In genomic region chr13:104460553-104460952, GRCh38 we compare ENCODE assay signal across 26 cellular contexts.
DNase-seq lines count a peak whose midpoint lies in the region; ATAC-seq and TF ChIP-seq lines count a peak whose summit lies in the region.
"Had no signal": no experiment of that assay in that cellular context is flagged by ENCODE, and none has a peak within 500 bp of the region (broad histone marks: within the 10 kb centered on the region; RNA-seq: fewer than 3 reads in every experiment).

No MANE protein-coding gene starts in this region.

- H3K27me3 Mint-ChIP-seq in activated T-cell treated with anti-CD3 and anti-CD28 coated beads, Interleukin-2, amount 50 U/mL, for 72 hours (ENCODE audit: low read depth): no peaks in the 10 kb centered on the region
- H3K27me3 Mint-ChIP-seq: activated CD4-positive, alpha-beta T cell treated with anti-CD3 and anti-CD28 coated beads for 36 hours; activated naive CD4-positive, alpha-beta T cell treated with anti-CD3 and anti-CD28 coated beads, Interleukin-2, amount 10 ng/mL, durations not matched to agents 7 days and 5 days; effector memory CD8-positive, alpha-beta T cell had no signal

- DNase-seq in EL (peak; percentile 2), M059J (ENCODE audit: low read depth) (peak; percentile 55), brain microvascular endothelial cell (peak; percentile 61), iris pigment epithelial cell (ENCODE audit: low read depth) (peak; percentile 48)
- no peak for DNase-seq in activated CD4-positive, alpha-beta T cell treated with anti-CD3 and anti-CD28 coated beads for 48 hours
- DNase-seq in activated T-cell treated with anti-CD3 and anti-CD28 coated beads, Interleukin-2, amount 50 U/mL, for 72 hours: no peak
- DNase-seq: activated CD4-positive, alpha-beta T cell treated with anti-CD3 and anti-CD28 coated beads for 36 hours; activated naive CD4-positive, alpha-beta T cell treated with anti-CD3 and anti-CD28 coated beads, Interleukin-2, amount 10 ng/mL, durations not matched to agents 7 days and 5 days; activated T-cell treated with anti-CD3 and anti-CD28 coated beads, Interleukin-2, amount 50 U/mL, for 48 hours; aorta; effector memory CD8-positive, alpha-beta T cell; GDM1; left lung; natural killer cell; NCI-H1105 treated with DMSO at 0.1 percent for 48 hours; NCI-H2081; NCI-H446 treated with DMSO at 0.1 percent for 48 hours; pancreas had no signal

- H3K36me3 ChIP-seq in brain microvascular endothelial cell (replicated peaks): no peaks in the 10 kb centered on the region
- H3K36me3 ChIP-seq: left lung, pancreas, SJSA1, suprapubic skin had no signal

- H3K4me1 Mint-ChIP-seq in activated T-cell treated with anti-CD3 and anti-CD28 coated beads, Interleukin-2, amount 50 U/mL, for 72 hours (ENCODE audit: low read depth): no peaks in the 10 kb centered on the region
- H3K4me1 Mint-ChIP-seq: activated CD4-positive, alpha-beta T cell treated with anti-CD3 and anti-CD28 coated beads for 36 hours; activated naive CD4-positive, alpha-beta T cell treated with anti-CD3 and anti-CD28 coated beads, Interleukin-2, amount 10 ng/mL, durations not matched to agents 7 days and 5 days; CD14-positive monocyte; natural killer cell had no signal

- H3K27ac ChIP-seq in brain microvascular endothelial cell: no peak overlapping the region
- H3K27ac ChIP-seq: left lung, pancreas, SJSA1, suprapubic skin had no signal

- in situ Hi-C loops in brain microvascular endothelial cell (cut with HindIII; ENCODE audit: low pct_ligation_motif_present, low sequenced_read_pairs): no loop called here

- H3K4me3 Mint-ChIP-seq in activated T-cell treated with anti-CD3 and anti-CD28 coated beads, Interleukin-2, amount 50 U/mL, for 72 hours: no peak overlapping the region
- H3K4me3 Mint-ChIP-seq: activated CD4-positive, alpha-beta T cell treated with anti-CD3 and anti-CD28 coated beads for 36 hours; activated naive CD4-positive, alpha-beta T cell treated with anti-CD3 and anti-CD28 coated beads, Interleukin-2, amount 10 ng/mL, durations not matched to agents 7 days and 5 days; CD14-positive monocyte; effector memory CD8-positive, alpha-beta T cell; natural killer cell had no signal

- ATAC-seq in GM19035 (IDR thresholded peaks at IDR 0.05; ENCODE audit: unreplicated experiment) (no peak), GM18868 (IDR thresholded peaks at IDR 0.05; ENCODE audit: unreplicated experiment) (no peak)
- ATAC-seq in activated T-cell treated with anti-CD3 and anti-CD28 coated beads, Interleukin-2, amount 50 U/mL, for 72 hours (replicated peaks in 1 of 2): no peak
- ATAC-seq: activated CD4-positive, alpha-beta T cell treated with anti-CD3 and anti-CD28 coated beads for 36 hours; effector memory CD8-positive, alpha-beta T cell; HCT116; left lung; natural killer cell; Panc1; pancreas; sciatic nerve had no signal

- H3K9me3 Mint-ChIP-seq in activated T-cell treated with anti-CD3 and anti-CD28 coated beads, Interleukin-2, amount 50 U/mL, for 72 hours: peaks cover 0 to 8% of the 10 kb centered on the region in 2 donors

- no peak overlapping the region for H3K4me3 ChIP-seq in brain microvascular endothelial cell (ENCODE audit: low read depth, low read length)
- H3K4me3 ChIP-seq: left lung, pancreas, SJSA1, suprapubic skin had no signal

- no peaks in the 10 kb centered on the region for H3K27me3 ChIP-seq in brain microvascular endothelial cell (replicated peaks)
- H3K27me3 ChIP-seq: left lung, pancreas, SJSA1, suprapubic skin had no signal

- H3K36me3 Mint-ChIP-seq in activated T-cell treated with anti-CD3 and anti-CD28 coated beads, Interleukin-2, amount 50 U/mL, for 72 hours (ENCODE audit: insufficient read depth in 2 of 2): peaks cover 0 to 2% of the 10 kb centered on the region in 2 donors
- H3K36me3 Mint-ChIP-seq: activated naive CD4-positive, alpha-beta T cell treated with anti-CD3 and anti-CD28 coated beads, Interleukin-2, amount 10 ng/mL, durations not matched to agents 7 days and 5 days; CD14-positive monocyte had no signal

- no peak overlapping the region for H3K27ac Mint-ChIP-seq in activated T-cell treated with anti-CD3 and anti-CD28 coated beads, Interleukin-2, amount 50 U/mL, for 72 hours
- H3K27ac Mint-ChIP-seq: activated CD4-positive, alpha-beta T cell treated with anti-CD3 and anti-CD28 coated beads for 36 hours; activated naive CD4-positive, alpha-beta T cell treated with anti-CD3 and anti-CD28 coated beads, Interleukin-2, amount 10 ng/mL, durations not matched to agents 7 days and 5 days; CD14-positive monocyte; effector memory CD8-positive, alpha-beta T cell; natural killer cell had no signal

- no peak for TF ChIP-seq CTCF in brain microvascular endothelial cell (IDR thresholded peaks at IDR 0.05; ENCODE audit: low read depth, low read length, missing control alignments)

Comparison
In these comparisons a context has a peak if more than half of its experiments do, and no peak if none do; other contexts are left out.
1. DNase-seq: peak in EL (single experiment), M059J (single experiment), brain microvascular endothelial cell (single experiment) and iris pigment epithelial cell (single experiment); none in activated CD4-positive, alpha-beta T cell treated with anti-CD3 and anti-CD28 coated beads for 48 hours (single experiment) and activated T-cell treated with anti-CD3 and anti-CD28 coated beads, Interleukin-2, amount 50 U/mL, for 72 hours (0 of 2).